In genomic region chr16:969508-970378, GRCh38 we compare ENCODE assay signal across 8 cellular contexts. TPM values are rescaled to one million over a fixed set of nuclear protein-coding genes. Genes with fewer than 3 reads are reported as not detected.
DNase-seq lines count a peak whose midpoint lies in the region; ATAC-seq and TF ChIP-seq lines count a peak whose summit lies in the region.

No MANE protein-coding gene starts in this region.

- TF ChIP-seq CTCF in fibroblast of mammary gland (conservative IDR thresholded peaks at IDR 0.05; ENCODE audit: control insufficient read depth, insufficient read depth, low read depth, low read length) (no peak), neural progenitor cell (IDR thresholded peaks at IDR 0.05) (no peak)

- H3K27ac ChIP-seq in neural progenitor cell, result no peak overlapping the region

- no peak for ATAC-seq in T-helper 17 cell

- H4K20me1 ChIP-seq in neural progenitor cell (ENCODE audit: low read depth), result peaks cover 21% of the 10 kb centered on the region

- no peaks in the 10 kb centered on the region for H3K9me3 ChIP-seq in T-helper 17 cell (ENCODE audit: control insufficient read depth, low read length, poor library complexity, severe bottlenecking)
- H3K9me3 ChIP-seq in neural progenitor cell (ENCODE audit: low read depth), result no peaks in the 10 kb centered on the region

- H3F3A ChIP-seq in neural progenitor cell (ENCODE audit: low read depth), result peaks cover 39% of the 10 kb centered on the region

- H3K27me3 Mint-ChIP-seq in activated T-cell treated with anti-CD3 and anti-CD28 coated beads, Interleukin-2, amount 50 U/mL, for 24 hours, result peaks cover 2% of the 10 kb centered on the region
- H3K27me3 Mint-ChIP-seq in T-helper 17 cell (no peaks in the 10 kb centered on the region), neural progenitor cell (ENCODE audit: insufficient read depth, low read depth) (peaks cover 16% of the 10 kb centered on the region)

- H3K4me1 Mint-ChIP-seq in activated T-cell treated with anti-CD3 and anti-CD28 coated beads, Interleukin-2, amount 50 U/mL, for 24 hours (ENCODE audit: low read depth), result peaks cover 43% of the 10 kb centered on the region
- H3K4me1 Mint-ChIP-seq in T-helper 17 cell, result peaks cover 13% of the 10 kb centered on the region
- H3K4me1 Mint-ChIP-seq in neural progenitor cell, result peaks cover 66% of the 10 kb centered on the region

- H3K9ac ChIP-seq in neural progenitor cell, result no peak overlapping the region

- H3K36me3 Mint-ChIP-seq in activated T-cell treated with anti-CD3 and anti-CD28 coated beads, Interleukin-2, amount 50 U/mL, for 24 hours (ENCODE audit: low read depth), result peaks cover 46% of the 10 kb centered on the region
- peaks cover under 1% of the 10 kb centered on the region for H3K36me3 Mint-ChIP-seq in T-helper 17 cell (ENCODE audit: low read depth)
- H3K36me3 Mint-ChIP-seq in neural progenitor cell, result peaks cover 19% of the 10 kb centered on the region

- H3K27me3 ChIP-seq in neural progenitor cell, result peaks cover 21% of the 10 kb centered on the region

- peak overlapping the region; percentile 77 for H3K27ac Mint-ChIP-seq in activated T-cell treated with anti-CD3 and anti-CD28 coated beads, Interleukin-2, amount 50 U/mL, for 24 hours
- no peak overlapping the region for H3K27ac Mint-ChIP-seq in T-helper 17 cell
- peak overlapping the region; percentile 76 for H3K27ac Mint-ChIP-seq in neural progenitor cell

- H3K36me3 ChIP-seq in neural progenitor cell, result no peaks in the 10 kb centered on the region

- no peak overlapping the region for H2AFZ ChIP-seq in neural progenitor cell (replicated peaks)

- H3K4me3 ChIP-seq in fibroblast of mammary gland (ENCODE audit: control insufficient read depth, low read depth, low read length) (peak overlapping the region; percentile 60), neural progenitor cell (peak overlapping the region; percentile 83)

- peak overlapping the region; percentile 90 for H3K4me2 ChIP-seq in neural progenitor cell

- no peaks in the 10 kb centered on the region for H3K79me2 ChIP-seq in neural progenitor cell (ENCODE audit: low read depth)

- H3K9me3 Mint-ChIP-seq in activated T-cell treated with anti-CD3 and anti-CD28 coated beads, Interleukin-2, amount 50 U/mL, for 24 hours, result no peaks in the 10 kb centered on the region
- H3K9me3 Mint-ChIP-seq in neural progenitor cell, result peaks cover 18% of the 10 kb centered on the region

- H3K4me3 Mint-ChIP-seq in activated T-cell treated with anti-CD3 and anti-CD28 coated beads, Interleukin-2, amount 50 U/mL, for 24 hours, result peak overlapping the region; percentile 84
- H3K4me3 Mint-ChIP-seq in T-helper 17 cell, result peak overlapping the region; percentile 81
- H3K4me3 Mint-ChIP-seq in neural progenitor cell, result peak overlapping the region; percentile 87

- H3K4me1 ChIP-seq in neural progenitor cell, result peaks cover 26% of the 10 kb centered on the region

- no peak for DNase-seq in activated T-cell treated with anti-CD3 and anti-CD28 coated beads, Interleukin-2, amount 50 U/mL, for 24 hours
- DNase-seq in activated T-cell treated with anti-CD3 and anti-CD28 coated beads for 4 hours (no peak), T-helper 17 cell (no peak), fibroblast of mammary gland (ENCODE audit: low read depth) (peak; percentile 16), neural progenitor cell (ENCODE audit: low spot score) (no peak), cortex of kidney (lab: John Stamatoyannopoulos, UW) (no peak), A172 (ENCODE audit: low spot score) (no peak), NCI-H526 (lab: John Stamatoyannopoulos, UW) (no peak)

RNA-seq across cellular contexts. Expression of gene LMF1, which starts 1.0 kb away (rescaled TPM):
- total RNA-seq in T-helper 17 cell (10 to 100 TPM; 44.4 to 45.6 TPM), neural progenitor cell (ENCODE audit: low replicate concordance) (3.4 and 26.8 TPM in 2 replicates)
- total RNA-seq in A172 (2014; rRNA removed; shearing (Covaris generic)), result 14.1 and 25.1 TPM in 2 replicates

RNA-seq across cellular contexts. Expression of gene SOX8, which starts 11.8 kb away (rescaled TPM):
- total RNA-seq in T-helper 17 cell, result 1 to 10 TPM; 1.1 to 3.1 TPM
- 0.75 and 3.0 TPM in 2 replicates for total RNA-seq in neural progenitor cell (ENCODE audit: low replicate concordance)
- 0.07 and 0.14 TPM in 2 replicates for total RNA-seq in A172 (2014; rRNA removed; shearing (Covaris generic))
